ENCODE assay signal across 8 cellular contexts in genomic region chr15:58628206-58629057, GRCh38.
A peak's percentile ranks its signal among the peaks of the same experiment; 100 is the strongest.
DNase-seq lines count a peak whose midpoint lies in the region; ATAC-seq and TF ChIP-seq lines count a peak whose summit lies in the region.

No MANE protein-coding gene starts in this region.

- H3K4me1 ChIP-seq in Peyer's patch, result peaks cover 0 to 14% (median 0%) of the 10 kb centered on the region in 4 donors
- H3K4me1 ChIP-seq in esophagus squamous epithelium, result peaks cover 8 to 34% (median 9%) of the 10 kb centered on the region in 3 donors
- peaks cover 7% of the 10 kb centered on the region for H3K4me1 ChIP-seq in rectal smooth muscle tissue (ENCODE audit: control insufficient read depth, insufficient read depth, low read length)

- H3K9me3 ChIP-seq in Peyer's patch (no peaks in the 10 kb centered on the region), esophagus squamous epithelium (no peaks in the 10 kb centered on the region)

- H3K27ac ChIP-seq in Peyer's patch (peak overlapping the region; percentile 51 to 67 (median 62)), esophagus squamous epithelium (peak overlapping the region; percentile 69 to 88 (median 76)), rectal smooth muscle tissue (ENCODE audit: low read depth, low read length) (peak overlapping the region; percentile 77)

- ATAC-seq in HG03135 (IDR thresholded peaks at IDR 0.05; ENCODE audit: unreplicated experiment) (no peak), HG02981 (IDR thresholded peaks at IDR 0.05; ENCODE audit: unreplicated experiment) (no peak)

- H3K9ac ChIP-seq in rectal smooth muscle tissue (ENCODE audit: low read length), result no peak overlapping the region

- intact Hi-C loops in esophagus squamous epithelium (cut with DNase I), result no loop called here

- TF ChIP-seq POLR2A in Peyer's patch (IDR thresholded peaks at IDR 0.05) (no peak), esophagus squamous epithelium (IDR thresholded peaks at IDR 0.05) (no peak)

- 49% methylated on average over 3 of the region's 3 CpGs for WGBS in esophagus squamous epithelium, 2 donors

- DNase-seq in GM04503 (ENCODE audit: low read depth) (peak; percentile 3), Peyer's patch (no peak), esophagus squamous epithelium (lab: John Stamatoyannopoulos, UW) (no peak), DMS79 treated with DMSO at 0.1 percent for 48 hours (lab: John Stamatoyannopoulos, UW) (no peak), NCI-H1417 (lab: John Stamatoyannopoulos, UW) (no peak)

- peak overlapping the region in 3 of 4 donors; percentile 6 to 34 (median 33) for H3K4me3 ChIP-seq in Peyer's patch
- peak overlapping the region; percentile 15 to 60 (median 32) for H3K4me3 ChIP-seq in esophagus squamous epithelium
- peak overlapping the region; percentile 67 for H3K4me3 ChIP-seq in rectal smooth muscle tissue (ENCODE audit: low read length)

- TF ChIP-seq CTCF in Peyer's patch (IDR thresholded peaks at IDR 0.05) (no peak), esophagus squamous epithelium (IDR thresholded peaks at IDR 0.05) (no peak)

- no peaks in the 10 kb centered on the region for H3K27me3 ChIP-seq in Peyer's patch
- H3K27me3 ChIP-seq in esophagus squamous epithelium, result no peaks in the 10 kb centered on the region
- H3K27me3 ChIP-seq in rectal smooth muscle tissue (ENCODE audit: control insufficient read depth, insufficient read depth, low read length), result no peaks in the 10 kb centered on the region

- H3K36me3 ChIP-seq in Peyer's patch (peaks cover 0 to 4% (median 0%) of the 10 kb centered on the region in 3 donors), esophagus squamous epithelium (peaks cover 0 to 35% (median 0%) of the 10 kb centered on the region in 3 donors), rectal smooth muscle tissue (ENCODE audit: control insufficient read depth, insufficient read depth, low read length) (peaks cover 2% of the 10 kb centered on the region)
